In the genomic region with DNA sequence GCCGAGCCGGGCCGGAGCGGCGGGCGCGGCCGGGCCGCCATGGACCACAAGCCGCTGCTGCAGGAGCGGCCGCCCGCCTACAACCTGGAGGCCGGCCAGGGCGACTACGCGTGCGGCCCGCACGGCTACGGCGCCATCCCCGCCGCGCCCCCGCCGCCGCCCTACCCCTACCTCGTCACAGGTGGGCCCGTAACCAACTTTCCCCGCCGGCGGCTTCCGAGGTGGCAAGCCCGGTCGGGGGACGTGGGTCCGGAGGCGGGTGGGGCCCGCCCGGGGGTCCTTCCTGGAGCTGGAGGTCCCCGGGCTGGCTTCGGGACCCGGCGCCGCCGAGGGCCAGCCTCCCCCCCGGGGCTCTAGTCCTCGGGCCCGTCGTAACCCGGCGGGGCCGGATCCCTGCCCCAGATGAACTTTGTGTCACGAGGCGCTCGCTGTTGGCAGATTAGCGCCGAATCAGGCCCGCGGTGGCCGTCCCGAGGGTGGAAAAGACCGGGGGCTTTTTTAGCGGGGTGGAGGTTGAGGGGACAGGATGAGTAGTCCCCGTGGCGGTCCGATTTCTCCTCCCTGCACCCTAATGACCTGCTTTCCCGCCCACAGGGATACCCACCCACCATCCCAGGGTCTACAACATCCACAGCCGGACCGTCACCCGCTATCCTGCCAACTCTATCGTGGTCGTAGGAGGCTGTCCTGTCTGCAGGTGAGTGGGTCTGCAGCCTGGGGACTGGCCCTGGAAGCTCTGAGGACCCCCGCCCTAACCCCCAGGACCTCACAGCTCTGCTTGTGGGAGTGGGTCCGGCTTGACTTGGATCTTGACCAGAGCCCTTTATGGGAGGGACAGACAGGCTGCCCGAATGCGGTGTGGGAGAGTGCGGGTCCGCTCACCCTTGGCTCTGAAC, we compare ENCODE assay signal across 8 cellular contexts. TPM values are rescaled to one million over a fixed set of nuclear protein-coding genes. Genes with fewer than 3 reads are reported as not detected.
DNase-seq lines count a peak whose midpoint lies in the region; ATAC-seq and TF ChIP-seq lines count a peak whose summit lies in the region.

No MANE protein-coding gene starts in this region.

- H3K36me3 ChIP-seq in mammary epithelial cell (ENCODE audit: insufficient read depth, low read length) (no peaks in the 10 kb centered on the region), lung (ENCODE audit: control insufficient read depth in 2 of 2, insufficient read depth in 2 of 2, low read length in 2 of 2) (peaks cover 0 to 17% of the 10 kb centered on the region in 2 donors), stomach smooth muscle (ENCODE audit: control insufficient read depth in 2 of 2, insufficient read depth in 2 of 2, low read length in 2 of 2) (no peaks in the 10 kb centered on the region)

- peaks cover 16% of the 10 kb centered on the region for H3K27me3 Mint-ChIP-seq in HFFc6 (ENCODE audit: insufficient read depth)

- peak overlapping the region; percentile 68 to 81 (median 77) for H3K4me3 ChIP-seq in mammary epithelial cell (replicated peaks in 1 of 3; ENCODE audit: insufficient read depth in 1 of 3, low read depth in 2 of 3, low read length in 3 of 3)
- peak overlapping the region; percentile 95 for H3K4me3 ChIP-seq in lung
- peak overlapping the region; percentile 85 to 89 for H3K4me3 ChIP-seq in stomach smooth muscle (ENCODE audit: low read length in 2 of 2)

- H2AFZ ChIP-seq in mammary epithelial cell (ENCODE audit: low read depth, low read length): peak overlapping the region; percentile 37

- DNase-seq in DMS53 (lab: John Stamatoyannopoulos, UW) (peak; percentile 62), DMS53 treated with DMSO at 0.1 percent for 48 hours (lab: John Stamatoyannopoulos, UW; ENCODE audit: unreplicated experiment) (no peak), HFFc6 (no peak), OCI-M1 (lab: John Stamatoyannopoulos, UW) (peak; percentile 59), mammary epithelial cell (no peak), lung (ENCODE audit: low spot score) (no peak), NCI-H2081 treated with DMSO at 0.1 percent for 48 hours (lab: John Stamatoyannopoulos, UW) (no peak)

- H3K9ac ChIP-seq in mammary epithelial cell (ENCODE audit: insufficient read depth, low read length) (peak overlapping the region; percentile 76), stomach smooth muscle (ENCODE audit: low read length in 2 of 2) (peak overlapping the region; percentile 76 to 78)

- H3K4me3 Mint-ChIP-seq in HFFc6: peak overlapping the region; percentile 96

- peaks cover 54% of the 10 kb centered on the region for H3K79me2 ChIP-seq in mammary epithelial cell (ENCODE audit: insufficient read depth, low read length)

- H3K36me3 Mint-ChIP-seq in HFFc6 (ENCODE audit: low read depth): peaks cover 30% of the 10 kb centered on the region

- no peak for TF ChIP-seq CTCF in HFFc6 (IDR thresholded peaks at IDR 0.05)
- no peak for TF ChIP-seq CTCF in mammary epithelial cell (conservative IDR thresholded peaks at IDR 0.05 in 1 of 2, IDR thresholded peaks at IDR 0.05 in 1 of 2; ENCODE audit: extremely low read depth in 1 of 2, insufficient read depth in 1 of 2, low read depth in 1 of 2, low read length in 2 of 2)
- no peak for TF ChIP-seq CTCF in lung (IDR thresholded peaks at IDR 0.05; ENCODE audit: control extremely low read depth, extremely low read depth)

- ATAC-seq in lung (ENCODE audit: insufficient read depth, low FRiP score): no peak

- CTCF ChIA-PET in mammary epithelial cell (lab: Charles Lee; ENCODE audit: low non-redundant PET): no interaction called here

- in situ Hi-C loops in mammary epithelial cell (cut with MboI; ENCODE audit: low sequenced_read_pairs in 2 of 2): loop anchor here (25.0 kb wide), 1 partner anchor 555 kb away; no protein-coding TSS in a partner anchor

- H3K27ac ChIP-seq in mammary epithelial cell (ENCODE audit: insufficient read depth, low read depth, low read length): peak overlapping the region; percentile 67
- peak overlapping the region; percentile 95 to 97 for H3K27ac ChIP-seq in lung (ENCODE audit: low read depth in 1 of 2, low read length in 1 of 2)
- peak overlapping the region; percentile 53 for H3K27ac ChIP-seq in stomach smooth muscle (ENCODE audit: low read length)

- H3K4me1 Mint-ChIP-seq in HFFc6 (ENCODE audit: low read depth): peaks cover 56% of the 10 kb centered on the region

- H4K20me1 ChIP-seq in mammary epithelial cell (ENCODE audit: insufficient read depth, low read length): no peaks in the 10 kb centered on the region

- peak overlapping the region; percentile 99 for H3K27ac Mint-ChIP-seq in HFFc6

- BruUV-seq in mammary epithelial cell (replicated peaks; lab: Mats Ljungman, UMichigan): no TSS peak

- H3K4me1 ChIP-seq in mammary epithelial cell (ENCODE audit: insufficient read depth, low read length): peaks cover 55% of the 10 kb centered on the region
- peaks cover 10 to 35% of the 10 kb centered on the region in 2 donors for H3K4me1 ChIP-seq in lung (ENCODE audit: control insufficient read depth in 2 of 2, insufficient read depth in 2 of 2, low read length in 2 of 2)
- H3K4me1 ChIP-seq in stomach smooth muscle (ENCODE audit: control insufficient read depth, insufficient read depth, low read length): peaks cover 52% of the 10 kb centered on the region

- H3K27me3 ChIP-seq in mammary epithelial cell (ENCODE audit: insufficient read depth, low read length) (no peaks in the 10 kb centered on the region), lung (ENCODE audit: control insufficient read depth, insufficient read depth) (no peaks in the 10 kb centered on the region), stomach smooth muscle (ENCODE audit: control insufficient read depth in 1 of 2, insufficient read depth in 2 of 2, low read length in 2 of 2) (no peaks in the 10 kb centered on the region)

- H3K9me3 ChIP-seq in mammary epithelial cell (replicated peaks; ENCODE audit: insufficient read depth, low read length): no peaks in the 10 kb centered on the region
- no peaks in the 10 kb centered on the region for H3K9me3 ChIP-seq in lung (ENCODE audit: control insufficient read depth in 2 of 2, insufficient read depth in 1 of 2, low read length in 1 of 2)
- H3K9me3 ChIP-seq in stomach smooth muscle (ENCODE audit: control insufficient read depth in 2 of 2, low read length in 2 of 2): no peaks in the 10 kb centered on the region

- dilution Hi-C loops in mammary epithelial cell (cut with HindIII; ENCODE audit: low sequenced_read_pairs): no loop called here

- H3K9me3 Mint-ChIP-seq in HFFc6: no peaks in the 10 kb centered on the region

- 1% methylated on average over 15 of the region's 80 CpGs for WGBS in mammary epithelial cell (ENCODE audit: low coverage, missing lambda C conversion rate)
- 3 to 10% methylated on average over 40 to 80 of the region's 80 CpGs for WGBS in lung, 2 donors

- intact Hi-C loops in mammary epithelial cell (cut with micrococcal nuclease): loop anchor here (1.0 to 10.0 kb wide), 2 partner anchors 30 to 177 kb away; a partner anchor contains a TSS

- peak overlapping the region; percentile 97 for H3K4me2 ChIP-seq in mammary epithelial cell (ENCODE audit: insufficient read depth, low read depth, low read length)

RNA-seq across cellular contexts. Expression of a gene that starts 0.5 kb away (rescaled TPM):
- 100 to 1,000 TPM; 288 to 304 (median 295) TPM for total RNA-seq in HFFc6 (2021; fragmentation: NEBNext Ultra II Directional; extraction: Animal tissue kit (Norgen Biotek cat#: 25700))
- 100 to 1,000 TPM in 1 of 2 donors, 10 to 100 TPM in 1; 24.5 to 158 TPM for total RNA-seq in mammary epithelial cell
- 43.1 TPM for polyA plus RNA-seq in mammary epithelial cell
- polyA minus RNA-seq in mammary epithelial cell: 113 TPM
- total RNA-seq in lung: 100 to 1,000 TPM in 1 of 2 donors, 10 to 100 TPM in 1; 99.7 to 441 TPM
- 100 to 1,000 TPM; 437 to 615 TPM for polyA plus RNA-seq in lung

RNA-seq across cellular contexts. Expression of a gene that starts 30.0 kb away (rescaled TPM):
- 10 to 100 TPM; 25.6 to 35.6 (median 29.3) TPM for total RNA-seq in HFFc6 (2021; fragmentation: NEBNext Ultra II Directional; extraction: Animal tissue kit (Norgen Biotek cat#: 25700))
- total RNA-seq in mammary epithelial cell (10 to 100 TPM; 13.2 to 14.6 TPM), lung (10 to 100 TPM; 27.6 to 73.6 TPM)
- polyA plus RNA-seq in mammary epithelial cell (1.6 TPM), lung (10 to 100 TPM; 16.7 to 36.1 TPM)
- 1.1 TPM for polyA minus RNA-seq in mammary epithelial cell

Comparison
In these comparisons a context has a peak if more than half of its experiments do, and no peak if none do; other contexts are left out.
1. DNase-seq: peak in DMS53 (single experiment) and OCI-M1 (single experiment); none in DMS53 treated with DMSO at 0.1 percent for 48 hours (single experiment), HFFc6 (single experiment), mammary epithelial cell (single experiment), lung (single experiment) and NCI-H2081 treated with DMSO at 0.1 percent for 48 hours (single experiment).
2. Peak in every context shown above with its lines, with median percentiles within 50 percentile points of each other: H3K27ac ChIP-seq and H3K4me3 ChIP-seq.